ENCODE assay signal across 9 cellular contexts in genomic region chr14:61296707-61297502, GRCh38. TPM values are rescaled to one million over a fixed set of nuclear protein-coding genes. Genes with fewer than 3 reads are reported as not detected.
A peak's percentile ranks its signal among the peaks of the same experiment; 100 is the strongest.
DNase-seq lines count a peak whose midpoint lies in the region; ATAC-seq, FAIRE-seq and TF ChIP-seq lines count a peak whose summit lies in the region.
"Had no signal": no experiment of that assay in that cellular context is flagged by ENCODE, and none has a peak within 500 bp of the region (broad histone marks: within the 10 kb centered on the region; RNA-seq: fewer than 3 reads in every experiment).

No MANE protein-coding gene starts in this region.

- TF ChIP-seq POLR2A in K562 (conservative IDR thresholded peaks at IDR 0.05) = no peak

- no peak overlapping the region for H3K27ac ChIP-seq in K562 (ENCODE audit: extremely low read depth, low read depth, low read length)
- H3K27ac ChIP-seq: SJCRH30 had no signal

- intact Hi-C loops in K562 (cut with micrococcal nuclease) = loop anchor here (1.0 to 10.0 kb wide), 2 partner anchors 159 to 538 kb away; no protein-coding TSS in a partner anchor

- no TSS peak for BruUV-seq in K562 (replicated peaks; lab: Mats Ljungman, UMichigan)

- TF ChIP-seq CTCF in BE2C (IDR thresholded peaks at IDR 0.05; ENCODE audit: low read depth, low read length) (peak; percentile 74), GM10266 (IDR thresholded peaks at IDR 0.05; ENCODE audit: control insufficient read depth, insufficient read depth, low read depth, missing control alignments) (peak; percentile 57), K562 (IDR thresholded peaks at IDR 0.05 in 2 of 3, conservative IDR thresholded peaks at IDR 0.05 in 1 of 3; ENCODE audit: insufficient read depth in 2 of 3, low read depth in 1 of 3, low read length in 3 of 3) (peak; percentile 30 to 58 (median 32); a peak in 3 of 6 replicates)

- no peak overlapping the region for H3K4me2 ChIP-seq in K562 (ENCODE audit: insufficient read depth, low read length)

- no peaks in the 10 kb centered on the region for H3K9me1 ChIP-seq in K562 (ENCODE audit: control insufficient read depth, insufficient read depth, low read length)

- POLR2A ChIA-PET in K562 (lab: Yijun Ruan, JAX) = no interaction called here

- TF ChIP-seq RAD21 in K562 (CRISPR knock-in tag; conservative IDR thresholded peaks at IDR 0.05 in 1 of 2, IDR thresholded peaks at IDR 0.05 in 1 of 2) = peak; percentile 23 to 73; a peak in 2 of 4 replicates

- peaks cover 8% of the 10 kb centered on the region for H3K27me3 ChIP-seq in BE2C
- no peaks in the 10 kb centered on the region for H3K27me3 ChIP-seq in K562 (ENCODE audit: control insufficient read depth in 2 of 2, insufficient read depth in 2 of 2, low read length in 2 of 2)
- H3K27me3 ChIP-seq: SJCRH30 had no signal

- no peak overlapping the region for H3K4me3 ChIP-seq in BE2C (ENCODE audit: low read depth, low read length)
- no peak overlapping the region for H3K4me3 ChIP-seq in K562
- H3K4me3 ChIP-seq: SJCRH30 had no signal

- no peaks in the 10 kb centered on the region for H3K79me2 ChIP-seq in K562 (ENCODE audit: control insufficient read depth, insufficient read depth, low read length)

- peak; percentile 42 for FAIRE-seq in K562 (lab: Jason Lieb, UNC)

- in situ Hi-C loops in K562 (cut with MboI) = loop anchor here (25.0 kb wide), 1 partner anchor 815 kb away; no protein-coding TSS in a partner anchor

- DNase-seq in BE2C = no peak
- DNase-seq in GM10266 (ENCODE audit: extremely low spot score) = peak; percentile 48
- DNase-seq in NCI-H2029 (lab: John Stamatoyannopoulos, UW) = peak; percentile 81
- peak in 2 of 4 experiments; percentile 12 to 39 for DNase-seq in K562 (ENCODE audit: extremely low read depth in 1 of 4, low spot score in 3 of 4)
- DNase-seq in left lobe of liver (ENCODE audit: low spot score) = no peak
- no peak for DNase-seq in mucosa of gallbladder (ENCODE audit: low spot score)
- no peak for DNase-seq in activated naive CD4-positive, alpha-beta T cell treated with Interleukin-2 at 50 U/mL for 16 hours

- H3K9ac ChIP-seq in K562 (ENCODE audit: insufficient read depth in 1 of 2, low read depth in 2 of 2, low read length in 2 of 2) = no peak overlapping the region

- ATAC-seq in K562 (peak; percentile 62; the same call in 2 of the 3 replicates), left lobe of liver (peak; percentile 76), HG02763 (IDR thresholded peaks at IDR 0.05; ENCODE audit: unreplicated experiment) (no peak)

- H3K36me3 ChIP-seq in BE2C (no peaks in the 10 kb centered on the region), K562 (ENCODE audit: control insufficient read depth, insufficient read depth, low read length) (no peaks in the 10 kb centered on the region)
- H3K36me3 ChIP-seq: SJCRH30 had no signal

- H2AFZ ChIP-seq in K562 (ENCODE audit: low read depth, low read length) = no peak overlapping the region

- no peak for TF ChIP-seq EP300 in K562 (IDR thresholded peaks at IDR 0.05; ENCODE audit: low read length)

- CTCF ChIA-PET in K562 (lab: Yijun Ruan, JAX; ENCODE audit: low intra/inter-chr PET ratio) = no interaction called here

- WGBS in K562 (ENCODE audit: insufficient coverage, low coverage, missing lambda C conversion rate) = 12% methylated on average over 2 of the region's 2 CpGs

- no peaks in the 10 kb centered on the region for H3K4me1 ChIP-seq in BE2C
- no peaks in the 10 kb centered on the region for H3K4me1 ChIP-seq in K562 (replicated peaks in 1 of 2; ENCODE audit: control insufficient read depth in 2 of 2, insufficient read depth in 2 of 2, low read length in 2 of 2)
- H3K4me1 ChIP-seq: SJCRH30 had no signal

- no peaks in the 10 kb centered on the region for H3K9me3 ChIP-seq in BE2C
- no peaks in the 10 kb centered on the region for H3K9me3 ChIP-seq in K562 (replicated peaks; ENCODE audit: control insufficient read depth, insufficient read depth, low read depth, low read length)
- H3K9me3 ChIP-seq: SJCRH30 had no signal

- H4K20me1 ChIP-seq in K562 (replicated peaks; ENCODE audit: control insufficient read depth, insufficient read depth, low read length) = no peaks in the 10 kb centered on the region

TF ChIP-seq in K562, 482 proteins besides CTCF, POLR2A, EP300 and RAD21:
- TF ChIP-seq ETV1 (tag; conservative IDR thresholded peaks at IDR 0.05; ENCODE audit: low read depth) = no peak
- TF ChIP-seq TEAD2 (tag; IDR thresholded peaks at IDR 0.05) = no peak
- TF ChIP-seq HINFP (tag; conservative IDR thresholded peaks at IDR 0.05; ENCODE audit: low read depth) = no peak
- TF ChIP-seq CXXC5 (CRISPR knock-in tag; IDR thresholded peaks at IDR 0.05) = no peak
- no peak for TF ChIP-seq MAFK (IDR thresholded peaks at IDR 0.05; ENCODE audit: low read length)
- TF ChIP-seq ZNF24 (IDR thresholded peaks at IDR 0.05) = no peak
- TF ChIP-seq ARID1B (IDR thresholded peaks at IDR 0.05) = no peak

RNA-seq across cellular contexts. Expression of gene TMEM30B, which starts 15.8 kb away (rescaled TPM):
- not detected for polyA plus RNA-seq in BE2C (2012; ENCODE audit: insufficient read depth, insufficient read length, low read depth)
- total RNA-seq in K562 (2011; cell fraction: chromatin; rRNA removed; ENCODE audit: low replicate concordance) = not detected in 2 replicates
- total RNA-seq in K562 (2011; cell fraction: nucleolus; rRNA removed) = not detected in 2 replicates
- not detected in 2 replicates for total RNA-seq in K562 (2011; cell fraction: nucleoplasm; rRNA removed)
- not detected in 2 replicates for total RNA-seq in K562 (2014; rRNA removed)
- not detected in 2 replicates for total RNA-seq in K562 (2014; rRNA removed; fragmentation: Illumina TruSeq; extraction: Trizol)
- total RNA-seq in K562 (2015; rRNA removed; fragmentation: Illumina TruSeq; extraction: Trizol) = not detected in 2 replicates
- 0.04 TPM in 1 of 2 replicates, not detected in the other for total RNA-seq in K562 (2021)
- not detected in 2 replicates for polyA plus RNA-seq in K562 (2011; rRNA removed)
- polyA plus RNA-seq in K562 (2011; cell fraction: cytosol; rRNA removed) = not detected in 2 replicates
- polyA plus RNA-seq in K562 (2011; cell fraction: nucleus; rRNA removed) = not detected in 2 replicates
- polyA plus RNA-seq in K562 (2012) = not detected in 2 replicates
- polyA plus RNA-seq in K562 (2014; fragmentation: Illumina TruSeq; extraction: Trizol) = not detected in 2 replicates
- polyA plus RNA-seq in K562 (2014; fragmentation: Nextera tagmentation; extraction: Ambion mirVana) = not detected
- not detected in 2 replicates for polyA plus RNA-seq in K562 (2014; rRNA removed)
- polyA minus RNA-seq in K562 (2011; rRNA and poly(A)+ RNA removed) = not detected in 2 replicates
- not detected in 2 replicates for polyA minus RNA-seq in K562 (2011; cell fraction: cytosol; rRNA and poly(A)+ RNA removed)
- polyA minus RNA-seq in K562 (2011; cell fraction: nucleus; rRNA and poly(A)+ RNA removed) = not detected in 2 replicates
- 10.5 TPM for total RNA-seq in left lobe of liver
- total RNA-seq in mucosa of gallbladder = 97.8 TPM

RNA-seq across cellular contexts. Expression of gene PRKCH, which starts 24.5 kb away (rescaled TPM):
- polyA plus RNA-seq in BE2C (2012; ENCODE audit: insufficient read depth, insufficient read length, low read depth) = 7.2 TPM
- 8.7 and 13.2 TPM in 2 replicates for total RNA-seq in K562 (2011; cell fraction: chromatin; rRNA removed; ENCODE audit: low replicate concordance)
- total RNA-seq in K562 (2011; cell fraction: nucleolus; rRNA removed) = 3.2 and 3.5 TPM in 2 replicates
- 7.8 and 8.9 TPM in 2 replicates for total RNA-seq in K562 (2011; cell fraction: nucleoplasm; rRNA removed)
- 4.0 and 9.9 TPM in 2 replicates for total RNA-seq in K562 (2014; rRNA removed)
- total RNA-seq in K562 (2014; rRNA removed; fragmentation: Illumina TruSeq; extraction: Trizol) = 4.1 and 4.3 TPM in 2 replicates
- total RNA-seq in K562 (2015; rRNA removed; fragmentation: Illumina TruSeq; extraction: Trizol) = 3.8 and 4.0 TPM in 2 replicates
- total RNA-seq in K562 (2021) = 4.0 and 5.6 TPM in 2 replicates
- 0.83 and 2.7 TPM in 2 replicates for polyA plus RNA-seq in K562 (2011; rRNA removed)
- 0.62 and 4.8 TPM in 2 replicates for polyA plus RNA-seq in K562 (2011; cell fraction: cytosol; rRNA removed)
- 0.81 and 4.7 TPM in 2 replicates for polyA plus RNA-seq in K562 (2011; cell fraction: nucleus; rRNA removed)
- 2.0 and 5.2 TPM in 2 replicates for polyA plus RNA-seq in K562 (2012)
- 4.1 and 4.3 TPM in 2 replicates for polyA plus RNA-seq in K562 (2014; fragmentation: Illumina TruSeq; extraction: Trizol)
- 1 to 10 TPM in 1 of 2 experiments, under 1 TPM in 1; 0.61 to 1.1 TPM for polyA plus RNA-seq in K562 (2014; fragmentation: Nextera tagmentation; extraction: Ambion mirVana)
- 2.7 and 4.4 TPM in 2 replicates for polyA plus RNA-seq in K562 (2014; rRNA removed)
- polyA minus RNA-seq in K562 (2011; rRNA and poly(A)+ RNA removed) = 3.0 and 6.1 TPM in 2 replicates
- 10.4 TPM in 1 of 2 replicates, not detected in the other for polyA minus RNA-seq in K562 (2011; cell fraction: cytosol; rRNA and poly(A)+ RNA removed)
- polyA minus RNA-seq in K562 (2011; cell fraction: nucleus; rRNA and poly(A)+ RNA removed) = 0.33 and 2.4 TPM in 2 replicates
- total RNA-seq in left lobe of liver = 6.4 TPM
- 28.5 TPM for total RNA-seq in mucosa of gallbladder

Comparison
In these comparisons a context has a peak if more than half of its experiments do, and no peak if none do; other contexts are left out.
1. DNase-seq: peak in GM10266 (single experiment) and NCI-H2029 (single experiment); none in BE2C (single experiment), left lobe of liver (single experiment), mucosa of gallbladder (single experiment) and activated naive CD4-positive, alpha-beta T cell treated with Interleukin-2 at 50 U/mL for 16 hours (single experiment).
2. RNA of gene TMEM30B, which starts 15.8 kb away (total RNA-seq): 97.8 TPM in mucosa of gallbladder (single experiment) and 10.5 TPM in left lobe of liver (single experiment); 0.04 TPM in K562; every median in the first group is over 10 times any median in the second.
3. Peak in every context shown above with its lines, with median percentiles within 50 percentile points of each other: CTCF ChIP-seq.